8 cellular contexts compared by ENCODE assay signal in the genomic region with DNA sequence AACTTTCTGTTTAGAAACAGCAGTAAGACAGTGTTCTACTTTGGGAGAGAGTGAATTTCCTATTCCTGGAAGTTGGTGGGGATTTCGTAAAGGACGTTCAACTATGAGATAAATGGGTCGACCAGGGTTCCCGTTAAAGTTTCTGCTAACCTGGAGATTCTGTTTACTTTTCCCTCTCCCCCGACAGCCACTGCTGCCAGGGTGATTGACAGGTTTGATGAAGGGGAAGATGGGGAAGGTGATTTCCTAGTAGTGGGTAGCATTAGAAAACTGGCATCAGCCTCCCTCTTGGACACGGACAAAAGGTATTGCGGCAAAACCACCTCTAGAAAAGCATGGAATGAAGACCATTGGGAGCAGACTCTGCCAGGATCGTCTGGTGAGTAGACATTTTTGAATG. TPM values are rescaled to one million over a fixed set of nuclear protein-coding genes. Genes with fewer than 3 reads are reported as not detected.
A peak's percentile ranks its signal among the peaks of the same experiment; 100 is the strongest.
DNase-seq lines count a peak whose midpoint lies in the region; ATAC-seq, FAIRE-seq and TF ChIP-seq lines count a peak whose summit lies in the region.

No MANE protein-coding gene starts in this region.

- TF ChIP-seq CTCF in BJ (IDR thresholded peaks at IDR 0.05; ENCODE audit: insufficient read depth, low read depth, low read length) (no peak), colonic mucosa (IDR thresholded peaks at IDR 0.05) (no peak)

- CTCF ChIA-PET in BJ (lab: Yijun Ruan, JAX) = interaction anchor here (0.8 to 2.1 kb wide), 2 partner anchors 22 to 98 kb away, joined by 3 to 5 read pairs; no protein-coding TSS in a partner anchor

- peaks cover 23% of the 10 kb centered on the region for H3K27me3 ChIP-seq in BJ (ENCODE audit: control insufficient read depth, insufficient read depth, low read length)
- H3K27me3 ChIP-seq in colonic mucosa = peaks cover 16% of the 10 kb centered on the region

- POLR2A ChIA-PET in BJ (lab: Charles Lee) = no interaction called here

- H3K9ac ChIP-seq in colonic mucosa (ENCODE audit: low read depth in 2 of 2, low read length in 2 of 2) = peak overlapping the region; percentile 86 to 95

- FAIRE-seq in H54 (lab: Jason Lieb, UNC) = no peak

- H3K4me3 ChIP-seq in BJ (ENCODE audit: low read depth, low read length) (peak overlapping the region; percentile 85), colonic mucosa (peak overlapping the region; percentile 69)

- H3K9me3 ChIP-seq in KOPT-K1 (ENCODE audit: insufficient read depth, low read length, poor library complexity, severe bottlenecking) (no peaks in the 10 kb centered on the region), colonic mucosa (no peaks in the 10 kb centered on the region)

- intact Hi-C loops in colonic mucosa (cut with DNase I) = no loop called here

- DNase-seq in BJ (ENCODE audit: low read depth) (no peak), colonic mucosa (no peak), HUDEP-2 (lab: John Stamatoyannopoulos, UW; ENCODE audit: unreplicated experiment in 76 of 76) (no peak), anterior cingulate cortex (lab: John Stamatoyannopoulos, UW) (no peak), H54 (ENCODE audit: insufficient read length, low spot score) (no peak)
- DNase-seq in natural killer cell treated with Interleukin-12 subunit alpha and Interleukin-12 subunit beta and Interleukin-15 and Interleukin-18, amount 100 ng/mL, for 72 hours (ENCODE audit: low spot score) = no peak

- H3K27ac ChIP-seq in KOPT-K1 (ENCODE audit: low read depth, low read length, poor library complexity, severe bottlenecking) = peak overlapping the region; percentile 78
- H3K27ac ChIP-seq in colonic mucosa = no peak overlapping the region

- no peak for TF ChIP-seq POLR2A in H54 (IDR thresholded peaks at IDR 0.05; ENCODE audit: low read depth, low read length)

- H3K4me1 Mint-ChIP-seq in natural killer cell treated with Interleukin-12 subunit alpha and Interleukin-12 subunit beta and Interleukin-15 and Interleukin-18, amount 100 ng/mL, for 72 hours (ENCODE audit: low read depth in 2 of 2) = peaks cover 48 to 52% of the 10 kb centered on the region in 2 donors

- peaks cover 33% of the 10 kb centered on the region for H3K36me3 Mint-ChIP-seq in natural killer cell treated with Interleukin-12 subunit alpha and Interleukin-12 subunit beta and Interleukin-15 and Interleukin-18, amount 100 ng/mL, for 72 hours

- H3K36me3 ChIP-seq in BJ (ENCODE audit: control insufficient read depth, insufficient read depth, low read length) (peaks cover 1% of the 10 kb centered on the region; the same call in 1 of the 2 replicates), KOPT-K1 (ENCODE audit: insufficient read depth, low read length) (peaks cover 50% of the 10 kb centered on the region), colonic mucosa (no peaks in the 10 kb centered on the region)

- no peaks in the 10 kb centered on the region for H3K4me1 ChIP-seq in colonic mucosa

- peaks cover 7 to 23% of the 10 kb centered on the region in 2 donors for H3K27me3 Mint-ChIP-seq in natural killer cell treated with Interleukin-12 subunit alpha and Interleukin-12 subunit beta and Interleukin-15 and Interleukin-18, amount 100 ng/mL, for 72 hours

- no peak for ATAC-seq in natural killer cell treated with Interleukin-12 subunit alpha and Interleukin-12 subunit beta and Interleukin-15 and Interleukin-18, amount 100 ng/mL, for 72 hours
- ATAC-seq in GM21526 (IDR thresholded peaks at IDR 0.05; ENCODE audit: low FRiP score, unreplicated experiment) = no peak

- H3K9me3 Mint-ChIP-seq in natural killer cell treated with Interleukin-12 subunit alpha and Interleukin-12 subunit beta and Interleukin-15 and Interleukin-18, amount 100 ng/mL, for 72 hours = no peaks in the 10 kb centered on the region

- H3K4me3 Mint-ChIP-seq in natural killer cell treated with Interleukin-12 subunit alpha and Interleukin-12 subunit beta and Interleukin-15 and Interleukin-18, amount 100 ng/mL, for 72 hours = peak overlapping the region; percentile 94

- peak overlapping the region; percentile 81 to 95 for H3K27ac Mint-ChIP-seq in natural killer cell treated with Interleukin-12 subunit alpha and Interleukin-12 subunit beta and Interleukin-15 and Interleukin-18, amount 100 ng/mL, for 72 hours

RNA-seq across cellular contexts. Expression of a gene that starts 1.3 kb away (rescaled TPM):
- 16.7 and 18.5 TPM in 2 replicates for polyA plus RNA-seq in BJ (2011; rRNA removed)
- polyA minus RNA-seq in BJ (2011; rRNA and poly(A)+ RNA removed) = 20.1 and 25.8 TPM in 2 replicates
- total RNA-seq in colonic mucosa = 10 to 100 TPM; 30.0 to 54.8 TPM
- total RNA-seq in natural killer cell treated with Interleukin-12 subunit alpha and Interleukin-12 subunit beta and Interleukin-15 and Interleukin-18, amount 100 ng/mL, for 72 hours = 100 to 1,000 TPM in 1 of 2 donors, 10 to 100 TPM in 1; 95.0 to 114 TPM

RNA-seq across cellular contexts. Expression of a gene that starts 12.8 kb away (rescaled TPM):
- not detected in 2 replicates for polyA plus RNA-seq in BJ (2011; rRNA removed)
- polyA minus RNA-seq in BJ (2011; rRNA and poly(A)+ RNA removed) = not detected in 2 replicates
- not detected for total RNA-seq in colonic mucosa
- total RNA-seq in natural killer cell treated with Interleukin-12 subunit alpha and Interleukin-12 subunit beta and Interleukin-15 and Interleukin-18, amount 100 ng/mL, for 72 hours = under 1 TPM in 1 of 2 donors, not detected in 1; 0.24 TPM
